In genomic region chr17:78252111-78252634, GRCh38 we compare ENCODE assay signal across 12 cellular contexts. TPM values are rescaled to one million over a fixed set of nuclear protein-coding genes. Genes with fewer than 3 reads are reported as not detected.
DNase-seq lines count a peak whose midpoint lies in the region; ATAC-seq and TF ChIP-seq lines count a peak whose summit lies in the region.
"Had no signal": no experiment of that assay in that cellular context is flagged by ENCODE, and none has a peak within 500 bp of the region (broad histone marks: within the 10 kb centered on the region; RNA-seq: fewer than 3 reads in every experiment).

No MANE protein-coding gene starts in this region.

- no peaks in the 10 kb centered on the region for H3K9me3 Mint-ChIP-seq in activated CD4-positive, alpha-beta memory T cell treated with anti-CD3 and anti-CD28 coated beads, Interleukin-2, amount 10 ng/mL, durations not matched to agents 7 days and 5 days
- H3K9me3 Mint-ChIP-seq in effector memory CD8-positive, alpha-beta T cell, result no peaks in the 10 kb centered on the region

- H3K4me3 ChIP-seq in left ventricle myocardium inferior (no peak overlapping the region), stomach (no peak overlapping the region)
- H3K4me3 ChIP-seq: MG63 had no signal

- DNase-seq in left cardiac atrium, result peak; percentile 40
- no peak for DNase-seq in left ventricle myocardium inferior
- DNase-seq in activated CD4-positive, alpha-beta memory T cell treated with anti-CD3 and anti-CD28 coated beads, Interleukin-2, amount 10 ng/mL, durations not matched to agents 7 days and 5 days, result peak; percentile 66
- DNase-seq in effector memory CD8-positive, alpha-beta T cell, result peak; percentile 80 to 82 (median 81)
- peak; percentile 37 for DNase-seq in stomach
- DNase-seq in head of caudate nucleus, result no peak
- no peak for DNase-seq in hippocampal formation (lab: John Stamatoyannopoulos, UW)
- DNase-seq: ACHN, cerebellar nuclear complex, MG63 had no signal

- no peaks in the 10 kb centered on the region for H3K36me3 ChIP-seq in left ventricle myocardium inferior
- H3K36me3 ChIP-seq in stomach, result no peaks in the 10 kb centered on the region
- H3K36me3 ChIP-seq: MG63, neutrophil had no signal

- peaks cover 3% of the 10 kb centered on the region for H3K27me3 Mint-ChIP-seq in activated CD4-positive, alpha-beta memory T cell treated with anti-CD3 and anti-CD28 coated beads, Interleukin-2, amount 10 ng/mL, durations not matched to agents 7 days and 5 days
- H3K27me3 Mint-ChIP-seq in effector memory CD8-positive, alpha-beta T cell, result no peaks in the 10 kb centered on the region

- peak overlapping the region; percentile 75 for H3K4me3 Mint-ChIP-seq in activated CD4-positive, alpha-beta memory T cell treated with anti-CD3 and anti-CD28 coated beads, Interleukin-2, amount 10 ng/mL, durations not matched to agents 7 days and 5 days
- peak overlapping the region; percentile 71 to 73 for H3K4me3 Mint-ChIP-seq in effector memory CD8-positive, alpha-beta T cell

- H3K4me1 Mint-ChIP-seq in activated CD4-positive, alpha-beta memory T cell treated with anti-CD3 and anti-CD28 coated beads, Interleukin-2, amount 10 ng/mL, durations not matched to agents 7 days and 5 days, result peaks cover 53% of the 10 kb centered on the region
- peaks cover 26 to 35% of the 10 kb centered on the region in 2 donors for H3K4me1 Mint-ChIP-seq in effector memory CD8-positive, alpha-beta T cell (ENCODE audit: low read depth in 2 of 2)

- no peak for TF ChIP-seq EP300 in stomach (IDR thresholded peaks at IDR 0.05)

- H3K27ac ChIP-seq in left ventricle myocardium inferior (replicated peaks) (no peak overlapping the region), stomach (peak overlapping the region in 1 of 5 donors; percentile 34)
- H3K27ac ChIP-seq: neutrophil had no signal

- TF ChIP-seq CTCF in left ventricle myocardium inferior (IDR thresholded peaks at IDR 0.05; ENCODE audit: borderline replicate concordance) (no peak), stomach (IDR thresholded peaks at IDR 0.05) (no peak)

- TF ChIP-seq POLR2A in stomach (IDR thresholded peaks at IDR 0.05), result no peak

- H3K36me3 Mint-ChIP-seq in activated CD4-positive, alpha-beta memory T cell treated with anti-CD3 and anti-CD28 coated beads, Interleukin-2, amount 10 ng/mL, durations not matched to agents 7 days and 5 days (ENCODE audit: low read depth), result no peaks in the 10 kb centered on the region
- peaks cover 11% of the 10 kb centered on the region for H3K36me3 Mint-ChIP-seq in effector memory CD8-positive, alpha-beta T cell (ENCODE audit: insufficient read depth)

- H3K27me3 ChIP-seq in left ventricle myocardium inferior (ENCODE audit: low read depth) (no peaks in the 10 kb centered on the region), stomach (peaks cover 0 to 13% (median 0%) of the 10 kb centered on the region in 3 donors)
- H3K27me3 ChIP-seq: MG63 had no signal

- CTCF ChIA-PET in activated CD4-positive, alpha-beta memory T cell treated with anti-CD3 and anti-CD28 coated beads, Interleukin-2, amount 10 ng/mL, durations not matched to agents 7 days and 5 days (lab: Charles Lee), result interaction anchor here (0.6 to 3.8 kb wide), 16 partner anchors 10 to 414 kb away, joined by 3 to 25 read pairs (median 8); no protein-coding TSS in a partner anchor

- intact Hi-C loops in left cardiac atrium (cut with DNase I), result loop anchor here in 1 of 2 donors (5.0 kb wide), 2 partner anchors 140 to 170 kb away; no protein-coding TSS in a partner anchor
- intact Hi-C loops in left ventricle myocardium inferior (cut with micrococcal nuclease), result loop anchor here (10.0 kb wide), 1 partner anchor 173 kb away; no protein-coding TSS in a partner anchor
- intact Hi-C loops in stomach (cut with DNase I; ENCODE audit: low total_unique reads), result no loop called here
- intact Hi-C loops in head of caudate nucleus (cut with DNase I), result loop anchor here (5.0 to 10.0 kb wide), 2 partner anchors 40 to 77 kb away; partner anchors contain the start of gene BIRC5

- POLR2A ChIA-PET in activated CD4-positive, alpha-beta memory T cell treated with anti-CD3 and anti-CD28 coated beads, Interleukin-2, amount 10 ng/mL, durations not matched to agents 7 days and 5 days (lab: Charles Lee), result interaction anchor here (0.9 to 2.0 kb wide), 9 partner anchors 12 to 233 kb away, joined by 3 to 9 read pairs (median 3); partner anchors contain the start of gene SOCS3

- ATAC-seq in left cardiac atrium, result no peak
- peak; percentile 88 for ATAC-seq in effector memory CD8-positive, alpha-beta T cell (replicated peaks)
- no peak for ATAC-seq in GM19455 (IDR thresholded peaks at IDR 0.05; ENCODE audit: unreplicated experiment)

- peak overlapping the region; percentile 79 for H3K27ac Mint-ChIP-seq in activated CD4-positive, alpha-beta memory T cell treated with anti-CD3 and anti-CD28 coated beads, Interleukin-2, amount 10 ng/mL, durations not matched to agents 7 days and 5 days
- H3K27ac Mint-ChIP-seq in effector memory CD8-positive, alpha-beta T cell, result peak overlapping the region; percentile 85 to 92

- WGBS in stomach, 5 donors, result 62 to 75% (median 69%) methylated on average over 6 to 12 of the region's 12 CpGs

- no peaks in the 10 kb centered on the region for H3K9me3 ChIP-seq in left ventricle myocardium inferior (replicated peaks)
- H3K9me3 ChIP-seq in stomach, result no peaks in the 10 kb centered on the region
- H3K9me3 ChIP-seq: MG63, neutrophil had no signal

- H3K4me1 ChIP-seq in left ventricle myocardium inferior (peaks cover 36% of the 10 kb centered on the region), stomach (peaks cover 20 to 56% (median 40%) of the 10 kb centered on the region in 4 donors)

RNA-seq across cellular contexts. Expression of gene TMEM235, which starts 20.7 kb away (rescaled TPM):
- not detected for total RNA-seq in left cardiac atrium
- total RNA-seq in left ventricle myocardium inferior, result not detected
- total RNA-seq in activated CD4-positive, alpha-beta memory T cell treated with anti-CD3 and anti-CD28 coated beads, Interleukin-2, amount 10 ng/mL, durations not matched to agents 7 days and 5 days, result not detected
- not detected for total RNA-seq in stomach
- not detected for polyA plus RNA-seq in stomach

RNA-seq across cellular contexts. Expression of gene BIRC5, which starts 38.1 kb away (rescaled TPM):
- total RNA-seq in left cardiac atrium, result 1 to 10 TPM in 1 of 2 donors, under 1 TPM in 1; 0.16 to 1.6 TPM
- total RNA-seq in left ventricle myocardium inferior, result 0.69 TPM
- total RNA-seq in activated CD4-positive, alpha-beta memory T cell treated with anti-CD3 and anti-CD28 coated beads, Interleukin-2, amount 10 ng/mL, durations not matched to agents 7 days and 5 days, result 10 to 100 TPM; 86.1 to 86.5 TPM
- total RNA-seq in stomach, result 10 to 100 TPM in 1 of 5 donors, 1 to 10 TPM in 3, not detected in 1; 3.9 to 10.5 (median 5.4) TPM
- polyA plus RNA-seq in stomach, result 10 to 100 TPM in 2 of 3 donors, 1 to 10 TPM in 1; 3.4 to 10.3 (median 10.1) TPM

Comparison
In these comparisons a context has a peak if more than half of its experiments do, and no peak if none do; other contexts are left out.
1. DNase-seq: peak in left cardiac atrium (single experiment), activated CD4-positive, alpha-beta memory T cell treated with anti-CD3 and anti-CD28 coated beads, Interleukin-2, amount 10 ng/mL, durations not matched to agents 7 days and 5 days (single experiment), effector memory CD8-positive, alpha-beta T cell (3 of 3) and stomach (single experiment); none in left ventricle myocardium inferior (single experiment), head of caudate nucleus (0 of 42) and hippocampal formation (0 of 2).
2. RNA of gene BIRC5, which starts 38.1 kb away (total RNA-seq): 86.1 to 86.5 TPM in activated CD4-positive, alpha-beta memory T cell treated with anti-CD3 and anti-CD28 coated beads, Interleukin-2, amount 10 ng/mL, durations not matched to agents 7 days and 5 days; 3.9 to 10.5 TPM in stomach, 0.16 to 1.6 TPM in left cardiac atrium and 0.69 TPM in left ventricle myocardium inferior (single experiment); every median in the first group is over 4 times any median in the second.